In the genomic region with DNA sequence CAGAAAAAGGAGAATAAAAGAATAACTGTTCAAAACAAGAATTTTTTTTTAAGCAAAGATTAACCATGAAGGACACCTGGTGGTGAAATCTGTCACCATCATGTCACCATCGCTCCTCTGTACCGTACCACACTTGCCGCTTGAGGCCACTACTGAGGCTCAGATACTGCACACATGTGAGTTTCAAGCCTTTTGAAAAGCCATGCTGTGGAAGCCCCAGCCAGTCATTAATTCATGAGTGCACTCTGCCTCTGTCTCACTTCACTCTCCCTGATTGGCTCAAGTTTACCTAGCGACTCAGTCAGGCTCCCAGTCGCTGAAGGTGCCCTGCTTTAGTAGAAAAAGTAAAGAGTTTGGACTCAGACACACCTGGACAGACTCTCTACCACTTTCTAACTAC, we compare ENCODE assay signal across 9 cellular contexts. TPM values are rescaled to one million over a fixed set of nuclear protein-coding genes. Genes with fewer than 3 reads are reported as not detected.
DNase-seq lines count a peak whose midpoint lies in the region; ATAC-seq, FAIRE-seq and TF ChIP-seq lines count a peak whose summit lies in the region.
"Had no signal": no experiment of that assay in that cellular context is flagged by ENCODE, and none has a peak within 500 bp of the region (broad histone marks: within the 10 kb centered on the region; RNA-seq: fewer than 3 reads in every experiment).

No MANE protein-coding gene starts in this region.

- no peaks in the 10 kb centered on the region for H3K36me3 Mint-ChIP-seq in CD14-positive monocyte
- no peaks in the 10 kb centered on the region for H3K36me3 Mint-ChIP-seq in stimulated activated effector memory CD8-positive, alpha-beta T cell treated with anti-CD3 and anti-CD28 coated beads, Interleukin-12 subunit alpha, Interleukin-12 subunit beta, amount 100 ng/mL, for 72 hours
- H3K36me3 Mint-ChIP-seq in activated T-cell treated with anti-CD3 and anti-CD28 coated beads, Interleukin-2, amount 50 U/mL, for 24 hours (ENCODE audit: low read depth), result no peaks in the 10 kb centered on the region
- H3K36me3 Mint-ChIP-seq in CD8-positive, alpha-beta memory T cell, result no peaks in the 10 kb centered on the region

- CTCF ChIA-PET in CD8-positive, alpha-beta memory T cell (lab: Charles Lee), result interaction anchor here (1.4 to 3.6 kb wide), 2 partner anchors 123 kb away, joined by 8 to 12 read pairs; no protein-coding TSS in a partner anchor

- no peak overlapping the region for H3K4me3 Mint-ChIP-seq in CD14-positive monocyte
- H3K4me3 Mint-ChIP-seq in stimulated activated effector memory CD8-positive, alpha-beta T cell treated with anti-CD3 and anti-CD28 coated beads, Interleukin-12 subunit alpha, Interleukin-12 subunit beta, amount 100 ng/mL, for 72 hours, result no peak overlapping the region
- no peak overlapping the region for H3K4me3 Mint-ChIP-seq in activated T-cell treated with anti-CD3 and anti-CD28 coated beads, Interleukin-2, amount 50 U/mL, for 24 hours
- no peak overlapping the region for H3K4me3 Mint-ChIP-seq in CD8-positive, alpha-beta memory T cell

- FAIRE-seq in bronchial epithelial cell (lab: Jason Lieb, UNC), result peak; percentile 52

- POLR2A ChIA-PET in CD8-positive, alpha-beta memory T cell (lab: Charles Lee), result no interaction called here

- ATAC-seq in GM18858 (IDR thresholded peaks at IDR 0.05; ENCODE audit: unreplicated experiment) (peak; percentile 92), HG02884 (IDR thresholded peaks at IDR 0.05; ENCODE audit: unreplicated experiment) (peak; percentile 96)
- ATAC-seq in stimulated activated effector memory CD8-positive, alpha-beta T cell treated with anti-CD3 and anti-CD28 coated beads, Interleukin-12 subunit alpha, Interleukin-12 subunit beta, amount 100 ng/mL, for 72 hours, result peak; percentile 78

- H3K27me3 Mint-ChIP-seq in CD14-positive monocyte (ENCODE audit: low read depth in 3 of 3), result no peaks in the 10 kb centered on the region
- H3K27me3 Mint-ChIP-seq in activated T-cell treated with anti-CD3 and anti-CD28 coated beads, Interleukin-2, amount 50 U/mL, for 24 hours, result peaks cover 4% of the 10 kb centered on the region
- H3K27me3 Mint-ChIP-seq in CD8-positive, alpha-beta memory T cell, result peaks cover 7 to 12% of the 10 kb centered on the region in 2 donors

- no peak overlapping the region for H3K4me3 ChIP-seq in bronchial epithelial cell (ENCODE audit: low read depth, low read length)
- no peak overlapping the region for H3K4me3 ChIP-seq in CD8-positive, alpha-beta memory T cell (ENCODE audit: low read length)
- H3K4me3 ChIP-seq: cardiac muscle cell had no signal

- no peak overlapping the region for H3K27ac ChIP-seq in CD8-positive, alpha-beta memory T cell (ENCODE audit: low read depth, low read length)
- H3K27ac ChIP-seq: cardiac muscle cell had no signal

- H3K9me3 ChIP-seq in CD8-positive, alpha-beta memory T cell (ENCODE audit: low read length), result no peaks in the 10 kb centered on the region

- peaks cover 28% of the 10 kb centered on the region for H3K4me1 Mint-ChIP-seq in CD14-positive monocyte
- H3K4me1 Mint-ChIP-seq in stimulated activated effector memory CD8-positive, alpha-beta T cell treated with anti-CD3 and anti-CD28 coated beads, Interleukin-12 subunit alpha, Interleukin-12 subunit beta, amount 100 ng/mL, for 72 hours, result no peaks in the 10 kb centered on the region
- peaks cover 6% of the 10 kb centered on the region for H3K4me1 Mint-ChIP-seq in activated T-cell treated with anti-CD3 and anti-CD28 coated beads, Interleukin-2, amount 50 U/mL, for 24 hours (ENCODE audit: low read depth)
- peaks cover 8 to 13% (median 11%) of the 10 kb centered on the region in 3 donors for H3K4me1 Mint-ChIP-seq in CD8-positive, alpha-beta memory T cell

- intact Hi-C loops in CD14-positive monocyte (cut with micrococcal nuclease), result loop anchor here (10.0 kb wide), 1 partner anchor 221 kb away; no protein-coding TSS in a partner anchor

- peak overlapping the region in 1 of 7 donors; percentile 54 for H3K27ac Mint-ChIP-seq in CD14-positive monocyte
- no peak overlapping the region for H3K27ac Mint-ChIP-seq in stimulated activated effector memory CD8-positive, alpha-beta T cell treated with anti-CD3 and anti-CD28 coated beads, Interleukin-12 subunit alpha, Interleukin-12 subunit beta, amount 100 ng/mL, for 72 hours
- no peak overlapping the region for H3K27ac Mint-ChIP-seq in activated T-cell treated with anti-CD3 and anti-CD28 coated beads, Interleukin-2, amount 50 U/mL, for 24 hours
- H3K27ac Mint-ChIP-seq in CD8-positive, alpha-beta memory T cell, result peak overlapping the region in 1 of 8 donors; percentile 6

- H3K36me3 ChIP-seq in bronchial epithelial cell (ENCODE audit: control insufficient read depth, insufficient read depth, low read length), result no peaks in the 10 kb centered on the region
- no peaks in the 10 kb centered on the region for H3K36me3 ChIP-seq in CD8-positive, alpha-beta memory T cell (ENCODE audit: insufficient read depth, low read length)
- H3K36me3 ChIP-seq: cardiac muscle cell had no signal

- DNase-seq in CD14-positive monocyte (ENCODE audit: low spot score) (no peak), NCI-H1694 (lab: John Stamatoyannopoulos, UW) (peak; percentile 1), bronchial epithelial cell (ENCODE audit: low read depth) (no peak)
- no peak for DNase-seq in stimulated activated effector memory CD8-positive, alpha-beta T cell treated with anti-CD3 and anti-CD28 coated beads, Interleukin-12 subunit alpha, Interleukin-12 subunit beta, amount 100 ng/mL, for 72 hours (ENCODE audit: low spot score in 2 of 2)
- no peak for DNase-seq in activated T-cell treated with anti-CD3 and anti-CD28 coated beads, Interleukin-2, amount 50 U/mL, for 24 hours
- no peak for DNase-seq in CD8-positive, alpha-beta memory T cell

- H3K9me3 Mint-ChIP-seq in CD14-positive monocyte, result peaks cover 2 to 11% (median 8%) of the 10 kb centered on the region in 7 donors
- H3K9me3 Mint-ChIP-seq in stimulated activated effector memory CD8-positive, alpha-beta T cell treated with anti-CD3 and anti-CD28 coated beads, Interleukin-12 subunit alpha, Interleukin-12 subunit beta, amount 100 ng/mL, for 72 hours, result no peaks in the 10 kb centered on the region
- no peaks in the 10 kb centered on the region for H3K9me3 Mint-ChIP-seq in activated T-cell treated with anti-CD3 and anti-CD28 coated beads, Interleukin-2, amount 50 U/mL, for 24 hours
- H3K9me3 Mint-ChIP-seq in CD8-positive, alpha-beta memory T cell, result no peaks in the 10 kb centered on the region

- no peaks in the 10 kb centered on the region for H3K4me1 ChIP-seq in CD8-positive, alpha-beta memory T cell (ENCODE audit: insufficient read depth, low read length)

- TF ChIP-seq CTCF in CD14-positive monocyte (IDR thresholded peaks at IDR 0.05) (peak; percentile 80), bronchial epithelial cell (IDR thresholded peaks at IDR 0.05; ENCODE audit: insufficient read depth, low read length, severe bottlenecking) (peak; percentile 27)

- no peaks in the 10 kb centered on the region for H3K27me3 ChIP-seq in bronchial epithelial cell (ENCODE audit: control insufficient read depth, insufficient read depth, low read length)
- H3K27me3 ChIP-seq in CD8-positive, alpha-beta memory T cell (ENCODE audit: insufficient read depth, low read length, poor library complexity, severe bottlenecking), result no peaks in the 10 kb centered on the region
- H3K27me3 ChIP-seq: cardiac muscle cell had no signal

RNA-seq across cellular contexts. Expression of a gene that starts 6.6 kb away (rescaled TPM):
- polyA plus RNA-seq in CD14-positive monocyte, result not detected
- total RNA-seq in bronchial epithelial cell, result not detected in 2 replicates
- not detected for total RNA-seq in CD8-positive, alpha-beta memory T cell
- polyA plus RNA-seq in CD8-positive, alpha-beta memory T cell, result not detected
- total RNA-seq: cardiac muscle cell had no signal
- polyA plus RNA-seq: cardiac muscle cell had no signal

RNA-seq across cellular contexts. Expression of a gene that starts 29.2 kb away (rescaled TPM):
- not detected for polyA plus RNA-seq in CD14-positive monocyte
- total RNA-seq in bronchial epithelial cell, result not detected in 2 replicates
- not detected for total RNA-seq in CD8-positive, alpha-beta memory T cell
- polyA plus RNA-seq in CD8-positive, alpha-beta memory T cell, result not detected
- total RNA-seq: cardiac muscle cell had no signal
- polyA plus RNA-seq: cardiac muscle cell had no signal

RNA-seq across cellular contexts. Expression of a gene that starts 30.3 kb away (rescaled TPM):
- 1 to 10 TPM in 1 of 2 donors, under 1 TPM in 1; 0.88 to 1.3 TPM for polyA plus RNA-seq in CD14-positive monocyte
- total RNA-seq in bronchial epithelial cell, result not detected in 2 replicates
- total RNA-seq in CD8-positive, alpha-beta memory T cell, result 1 to 10 TPM in 1 of 2 experiments, under 1 TPM in 1; 0.70 to 1.2 TPM
- 11.1 TPM for polyA plus RNA-seq in CD8-positive, alpha-beta memory T cell
- total RNA-seq: cardiac muscle cell had no signal
- polyA plus RNA-seq: cardiac muscle cell had no signal

RNA-seq across cellular contexts. Expression of a gene that starts 56.6 kb away (rescaled TPM):
- polyA plus RNA-seq in CD14-positive monocyte, result not detected
- not detected in 2 replicates for total RNA-seq in bronchial epithelial cell
- total RNA-seq in CD8-positive, alpha-beta memory T cell, result not detected
- polyA plus RNA-seq in CD8-positive, alpha-beta memory T cell, result not detected
- total RNA-seq: cardiac muscle cell had no signal
- polyA plus RNA-seq: cardiac muscle cell had no signal
